13 cellular contexts compared by ENCODE assay signal in the genomic region with DNA sequence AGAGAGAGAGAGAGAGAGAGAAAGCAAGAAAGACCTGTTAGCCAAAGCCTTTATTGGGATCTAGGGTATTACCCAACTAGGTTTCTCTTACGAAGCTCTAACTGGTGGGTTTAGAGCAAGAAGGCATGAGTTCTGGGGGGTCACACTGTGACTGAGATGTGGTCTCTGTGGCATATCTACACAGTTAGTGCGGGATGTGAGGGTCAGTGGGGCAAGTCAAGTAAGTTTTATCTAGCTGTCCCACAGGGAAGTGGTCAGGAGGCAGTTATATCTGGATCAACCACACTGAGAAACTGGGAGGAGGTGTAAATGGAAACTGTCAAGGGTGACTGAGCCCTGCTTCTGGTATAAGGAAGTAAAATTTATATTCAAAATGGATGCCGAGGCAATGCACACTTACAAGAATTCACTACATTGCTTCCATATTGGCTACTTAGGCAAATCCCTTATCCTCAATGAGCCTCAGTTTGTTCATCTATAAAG.
"Had no signal": no experiment of that assay in that cellular context is flagged by ENCODE, and none has a peak within 500 bp of the region (broad histone marks: within the 10 kb centered on the region; RNA-seq: fewer than 3 reads in every experiment).

No MANE protein-coding gene starts in this region.

- H3K4me3 Mint-ChIP-seq: activated CD8-positive, alpha-beta T cell treated with anti-CD3 and anti-CD28 coated beads for 36 hours; activated naive CD8-positive, alpha-beta T cell treated with anti-CD3 and anti-CD28 coated beads, Interleukin-2, amount 50 U/mL, for 24 hours; activated T-helper 1 cell treated with anti-CD3 and anti-CD28 coated beads, Interleukin-12 subunit alpha, Interleukin-12 subunit beta, Interleukin-2, Interleukin-4 antibody, amounts not matched to agents 30 ng/mL and 10 ng/mL and 1 ng/mL, durations not matched to agents 14 hours and 24 hours and 36 hours; stimulated activated naive CD8-positive, alpha-beta T cell treated with anti-CD3 and anti-CD28 coated beads, Interleukin-15, Interleukin-2, amounts not matched to agents 100 ng/mL and 50 ng/mL, for 24 hours had no signal

- H3K9me3 Mint-ChIP-seq: activated CD8-positive, alpha-beta T cell treated with anti-CD3 and anti-CD28 coated beads for 36 hours; activated naive CD8-positive, alpha-beta T cell treated with anti-CD3 and anti-CD28 coated beads, Interleukin-2, amount 50 U/mL, for 24 hours; activated T-helper 1 cell treated with anti-CD3 and anti-CD28 coated beads, Interleukin-12 subunit alpha, Interleukin-12 subunit beta, Interleukin-2, Interleukin-4 antibody, amounts not matched to agents 30 ng/mL and 10 ng/mL and 1 ng/mL, durations not matched to agents 14 hours and 24 hours and 36 hours; stimulated activated naive CD8-positive, alpha-beta T cell treated with anti-CD3 and anti-CD28 coated beads, Interleukin-15, Interleukin-2, amounts not matched to agents 100 ng/mL and 50 ng/mL, for 24 hours had no signal

- H3K27ac Mint-ChIP-seq: activated CD8-positive, alpha-beta T cell treated with anti-CD3 and anti-CD28 coated beads for 36 hours; activated naive CD8-positive, alpha-beta T cell treated with anti-CD3 and anti-CD28 coated beads, Interleukin-2, amount 50 U/mL, for 24 hours; activated T-helper 1 cell treated with anti-CD3 and anti-CD28 coated beads, Interleukin-12 subunit alpha, Interleukin-12 subunit beta, Interleukin-2, Interleukin-4 antibody, amounts not matched to agents 30 ng/mL and 10 ng/mL and 1 ng/mL, durations not matched to agents 14 hours and 24 hours and 36 hours; stimulated activated naive CD8-positive, alpha-beta T cell treated with anti-CD3 and anti-CD28 coated beads, Interleukin-15, Interleukin-2, amounts not matched to agents 100 ng/mL and 50 ng/mL, for 24 hours had no signal

- H3K27me3 ChIP-seq: foreskin keratinocyte, left lung, testis had no signal

- H3K4me1 Mint-ChIP-seq: activated naive CD8-positive, alpha-beta T cell treated with anti-CD3 and anti-CD28 coated beads, Interleukin-2, amount 50 U/mL, for 24 hours had no signal

- ATAC-seq: activated CD8-positive, alpha-beta T cell treated with anti-CD3 and anti-CD28 coated beads for 36 hours; activated naive CD8-positive, alpha-beta T cell treated with anti-CD3 and anti-CD28 coated beads, Interleukin-2, amount 50 U/mL, for 24 hours; foreskin keratinocyte; left lung had no signal

- H3K9me3 ChIP-seq: left lung, testis had no signal

- H3K27me3 Mint-ChIP-seq: activated naive CD8-positive, alpha-beta T cell treated with anti-CD3 and anti-CD28 coated beads, Interleukin-2, amount 50 U/mL, for 24 hours; stimulated activated naive CD8-positive, alpha-beta T cell treated with anti-CD3 and anti-CD28 coated beads, Interleukin-15, Interleukin-2, amounts not matched to agents 100 ng/mL and 50 ng/mL, for 24 hours had no signal

- DNase-seq: activated CD4-positive, alpha-beta T cell treated with anti-CD3 and anti-CD28 coated beads for 4 hours; activated CD8-positive, alpha-beta memory T cell treated with anti-CD3 and anti-CD28 coated beads, Interleukin-2, amount 50 U/mL, for 48 hours; activated CD8-positive, alpha-beta T cell treated with anti-CD3 and anti-CD28 coated beads for 36 hours; activated naive CD4-positive, alpha-beta T cell treated with Interleukin-2 at 50 U/mL for 16 hours; activated naive CD8-positive, alpha-beta T cell treated with anti-CD3 and anti-CD28 coated beads, Interleukin-2, amount 50 U/mL, for 24 hours; foreskin keratinocyte; left lung; stimulated activated CD4-positive, alpha-beta T cell treated with anti-CD3 and anti-CD28 coated beads, Interleukin-4, amount 100 ng/mL, for 1 hour; stimulated activated CD8-positive, alpha-beta memory T cell treated with anti-CD3 and anti-CD28 coated beads, Interleukin-4, amount 100 ng/mL, for 48 hours; testis had no signal

- H3K4me1 ChIP-seq: foreskin keratinocyte, left lung, testis had no signal

- H3K36me3 ChIP-seq: left lung had no signal

- H3K4me3 ChIP-seq: left lung, testis had no signal

- H3K27ac ChIP-seq: foreskin keratinocyte, left lung, testis, VCaP had no signal
